ENCODE assay signal across 10 cellular contexts in the genomic region with DNA sequence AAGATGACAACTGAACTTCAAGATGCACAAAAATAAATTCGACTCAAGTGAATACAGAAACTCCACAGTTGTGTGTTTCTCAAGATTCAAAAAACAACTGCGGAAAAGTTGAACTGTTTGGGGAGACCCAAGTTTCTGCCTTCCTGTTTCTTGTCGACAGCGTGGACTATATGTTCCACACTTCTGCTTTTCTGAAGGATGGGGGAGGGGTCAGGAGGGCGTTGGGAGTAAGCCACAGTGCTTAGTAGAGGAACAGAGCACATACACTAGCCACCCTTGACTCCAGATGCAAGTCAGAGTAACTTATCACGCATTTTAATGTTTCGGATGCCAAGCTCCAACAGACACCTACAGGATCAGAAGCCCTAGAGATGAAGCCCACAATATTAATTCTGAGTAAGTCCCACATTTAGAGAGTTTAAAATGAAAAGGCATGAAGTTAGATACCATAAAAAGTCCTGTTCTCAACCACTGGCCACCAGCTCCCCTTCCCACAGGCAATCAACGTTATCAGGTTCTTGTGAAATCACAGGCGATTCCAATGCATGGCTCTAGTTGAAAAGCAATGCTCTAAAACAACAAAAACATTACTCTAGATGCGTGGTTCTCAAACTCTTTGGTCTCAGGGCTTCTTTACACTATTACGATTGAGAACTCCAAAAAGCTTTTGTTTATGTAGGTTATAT. TPM values are rescaled to one million over a fixed set of nuclear protein-coding genes. Genes with fewer than 3 reads are reported as not detected.
DNase-seq lines count a peak whose midpoint lies in the region; ATAC-seq and TF ChIP-seq lines count a peak whose summit lies in the region.
"Had no signal": no experiment of that assay in that cellular context is flagged by ENCODE, and none has a peak within 500 bp of the region (broad histone marks: within the 10 kb centered on the region; RNA-seq: fewer than 3 reads in every experiment).

No MANE protein-coding gene starts in this region.

- intact Hi-C loops in gastrocnemius medialis (cut with DNase I; ENCODE audit: low total_unique reads), result no loop called here

- no peaks in the 10 kb centered on the region for H3K9me3 Mint-ChIP-seq in activated CD4-positive, alpha-beta T cell treated with anti-CD3 and anti-CD28 coated beads, Interleukin-2, amount 10 ng/mL, durations not matched to agents 7 days and 5 days

- H3K4me1 ChIP-seq in Peyer's patch (peaks cover 0 to 21% (median 1%) of the 10 kb centered on the region in 4 donors), gastrocnemius medialis (peaks cover 8 to 16% of the 10 kb centered on the region in 2 donors)

- H3K27ac ChIP-seq in Peyer's patch (peak overlapping the region in 2 of 4 donors; percentile 14 to 45), gastrocnemius medialis (no peak overlapping the region)

- no peak overlapping the region for H3K4me3 ChIP-seq in Peyer's patch
- H3K4me3 ChIP-seq in gastrocnemius medialis, result no peak overlapping the region

- TF ChIP-seq POLR2A in Peyer's patch (IDR thresholded peaks at IDR 0.05), result no peak
- TF ChIP-seq POLR2A in gastrocnemius medialis (IDR thresholded peaks at IDR 0.05), result no peak

- POLR2A ChIA-PET in activated CD4-positive, alpha-beta T cell treated with anti-CD3 and anti-CD28 coated beads, Interleukin-2, amount 10 ng/mL, durations not matched to agents 7 days and 5 days (lab: Charles Lee), result no interaction called here

- no peak overlapping the region for H3K27ac Mint-ChIP-seq in activated CD4-positive, alpha-beta T cell treated with anti-CD3 and anti-CD28 coated beads, Interleukin-2, amount 10 ng/mL, durations not matched to agents 7 days and 5 days
- H3K27ac Mint-ChIP-seq: activated CD4-positive, alpha-beta memory T cell treated with anti-CD3 and anti-CD28 coated beads, Interleukin-2, amount 10 ng/mL, durations not matched to agents 7 days and 5 days had no signal

- CTCF ChIA-PET in activated CD4-positive, alpha-beta T cell treated with anti-CD3 and anti-CD28 coated beads, Interleukin-2, amount 10 ng/mL, durations not matched to agents 7 days and 5 days (lab: Charles Lee), result no interaction called here

- no peaks in the 10 kb centered on the region for H3K27me3 Mint-ChIP-seq in activated CD4-positive, alpha-beta T cell treated with anti-CD3 and anti-CD28 coated beads, Interleukin-2, amount 10 ng/mL, durations not matched to agents 7 days and 5 days
- H3K27me3 Mint-ChIP-seq: activated CD4-positive, alpha-beta memory T cell treated with anti-CD3 and anti-CD28 coated beads, Interleukin-2, amount 10 ng/mL, durations not matched to agents 7 days and 5 days had no signal

- no peaks in the 10 kb centered on the region for H3K9me3 ChIP-seq in Peyer's patch
- H3K9me3 ChIP-seq in gastrocnemius medialis, result no peaks in the 10 kb centered on the region

- H3K36me3 ChIP-seq in Peyer's patch (no peaks in the 10 kb centered on the region), gastrocnemius medialis (no peaks in the 10 kb centered on the region)

- DNase-seq in Peyer's patch (peak in 2 of 3 donors; percentile 75 to 77), gastrocnemius medialis (peak; percentile 28 to 34), foreskin melanocyte (no peak), NCI-H2029 (lab: John Stamatoyannopoulos, UW) (no peak), cerebellar cortex (ENCODE audit: low spot score) (no peak)
- no peak for DNase-seq in activated CD4-positive, alpha-beta T cell treated with anti-CD3 and anti-CD28 coated beads, Interleukin-2, amount 10 ng/mL, durations not matched to agents 7 days and 5 days
- DNase-seq: activated CD4-positive, alpha-beta memory T cell treated with anti-CD3 and anti-CD28 coated beads, Interleukin-2, amount 10 ng/mL, durations not matched to agents 7 days and 5 days; NCI-H1694 had no signal

- H3K27me3 ChIP-seq in Peyer's patch (no peaks in the 10 kb centered on the region), gastrocnemius medialis (no peaks in the 10 kb centered on the region)

- peaks cover 48% of the 10 kb centered on the region for H3K36me3 Mint-ChIP-seq in activated CD4-positive, alpha-beta T cell treated with anti-CD3 and anti-CD28 coated beads, Interleukin-2, amount 10 ng/mL, durations not matched to agents 7 days and 5 days (ENCODE audit: low read depth)

- ATAC-seq in GM18907 (IDR thresholded peaks at IDR 0.05; ENCODE audit: unreplicated experiment), result peak; percentile 61
- peak; percentile 40 for ATAC-seq in HG02938 (IDR thresholded peaks at IDR 0.05; ENCODE audit: unreplicated experiment)
- no peak for ATAC-seq in gastrocnemius medialis

- peaks cover 52% of the 10 kb centered on the region for H3K4me1 Mint-ChIP-seq in activated CD4-positive, alpha-beta T cell treated with anti-CD3 and anti-CD28 coated beads, Interleukin-2, amount 10 ng/mL, durations not matched to agents 7 days and 5 days

- TF ChIP-seq CTCF in Peyer's patch (IDR thresholded peaks at IDR 0.05), result no peak
- TF ChIP-seq CTCF in gastrocnemius medialis (IDR thresholded peaks at IDR 0.05 in 4 of 5, conservative IDR thresholded peaks at IDR 0.05 in 1 of 5), result no peak

- H3K4me3 Mint-ChIP-seq in activated CD4-positive, alpha-beta T cell treated with anti-CD3 and anti-CD28 coated beads, Interleukin-2, amount 10 ng/mL, durations not matched to agents 7 days and 5 days, result no peak overlapping the region
- H3K4me3 Mint-ChIP-seq: activated CD4-positive, alpha-beta memory T cell treated with anti-CD3 and anti-CD28 coated beads, Interleukin-2, amount 10 ng/mL, durations not matched to agents 7 days and 5 days had no signal

- in situ Hi-C loops in gastrocnemius medialis (cut with MboI; ENCODE audit: low sequenced_read_pairs in 4 of 4), result no loop called here

RNA-seq across cellular contexts. Expression of gene TUBGCP3, which starts 4.2 kb away (rescaled TPM):
- total RNA-seq in Peyer's patch (10 to 100 TPM; 32.2 to 75.9 (median 43.6) TPM), gastrocnemius medialis (10 to 100 TPM in 3 of 4 donors, 1 to 10 TPM in 1; 10.0 to 14.3 (median 11.0) TPM)
- total RNA-seq in activated CD4-positive, alpha-beta T cell treated with anti-CD3 and anti-CD28 coated beads, Interleukin-2, amount 10 ng/mL, durations not matched to agents 7 days and 5 days, result 10 to 100 TPM; 59.7 to 67.7 TPM

Comparison
In these comparisons a context has a peak if more than half of its experiments do, and no peak if none do; other contexts are left out.
1. ATAC-seq: peak in GM18907 (single experiment) and HG02938 (single experiment); none in gastrocnemius medialis (0 of 2).
2. DNase-seq: peak in Peyer's patch (2 of 3) and gastrocnemius medialis (2 of 2); none in foreskin melanocyte (single experiment), activated CD4-positive, alpha-beta T cell treated with anti-CD3 and anti-CD28 coated beads, Interleukin-2, amount 10 ng/mL, durations not matched to agents 7 days and 5 days (single experiment), NCI-H2029 (single experiment) and cerebellar cortex (single experiment).